15 cellular contexts compared by ENCODE assay signal in genomic region chr16:4652561-4652960, GRCh38.
"Had no signal": no experiment of that assay in that cellular context is flagged by ENCODE, and none has a peak within 500 bp of the region (broad histone marks: within the 10 kb centered on the region; RNA-seq: fewer than 3 reads in every experiment).

No MANE protein-coding gene starts in this region.

- H3K36me3 ChIP-seq: ovary had no signal

- H3K9me3 Mint-ChIP-seq: activated CD8-positive, alpha-beta T cell treated with anti-CD3 and anti-CD28 coated beads for 36 hours; activated T-cell treated with anti-CD3 and anti-CD28 coated beads, Interleukin-2, amount 50 U/mL, for 4 hours; neural crest cell; WTC11 had no signal

- ATAC-seq: activated CD8-positive, alpha-beta T cell treated with anti-CD3 and anti-CD28 coated beads for 36 hours; activated T-cell treated with anti-CD3 and anti-CD28 coated beads, Interleukin-2, amount 50 U/mL, for 4 hours; sciatic nerve; WTC11 had no signal

- H3K4me3 ChIP-seq: cardiac muscle cell, esophagus squamous epithelium, ovary, tibial nerve had no signal

- DNase-seq: activated CD4-positive, alpha-beta T cell treated with anti-CD3 and anti-CD28 coated beads for 4 hours; activated CD8-positive, alpha-beta T cell treated with anti-CD3 and anti-CD28 coated beads for 36 hours; activated effector memory CD4-positive, alpha-beta T cell treated with Interleukin-2 at 50 U/mL for 16 hours; activated naive CD4-positive, alpha-beta T cell treated with anti-CD3 and anti-CD28 coated beads, Interleukin-2, amount 50 U/mL, for 16 hours; activated T-cell treated with anti-CD3 and anti-CD28 coated beads, Interleukin-2, amount 50 U/mL, for 4 hours; esophagus squamous epithelium; midbrain; ovary; stimulated activated CD4-positive, alpha-beta T cell treated with anti-CD3 and anti-CD28 coated beads, Interleukin-2, amount 100 ng/mL, for 24 hours; SW 1271 had no signal

- H3K27me3 ChIP-seq: cardiac muscle cell, esophagus squamous epithelium, ovary, tibial nerve had no signal

- H3K27me3 Mint-ChIP-seq: activated CD8-positive, alpha-beta T cell treated with anti-CD3 and anti-CD28 coated beads for 36 hours had no signal

- H3K4me1 Mint-ChIP-seq: neural crest cell, WTC11 had no signal

- H3K27ac Mint-ChIP-seq: activated CD8-positive, alpha-beta T cell treated with anti-CD3 and anti-CD28 coated beads for 36 hours; WTC11 had no signal

- H3K4me3 Mint-ChIP-seq: activated CD8-positive, alpha-beta T cell treated with anti-CD3 and anti-CD28 coated beads for 36 hours; activated T-cell treated with anti-CD3 and anti-CD28 coated beads, Interleukin-2, amount 50 U/mL, for 4 hours; neural crest cell; WTC11 had no signal

- H3K27ac ChIP-seq: cardiac muscle cell, esophagus squamous epithelium, ovary had no signal

- H3K9me3 ChIP-seq: esophagus squamous epithelium, ovary, tibial nerve had no signal
